ENCODE assay signal across 21 cellular contexts in the genomic region with DNA sequence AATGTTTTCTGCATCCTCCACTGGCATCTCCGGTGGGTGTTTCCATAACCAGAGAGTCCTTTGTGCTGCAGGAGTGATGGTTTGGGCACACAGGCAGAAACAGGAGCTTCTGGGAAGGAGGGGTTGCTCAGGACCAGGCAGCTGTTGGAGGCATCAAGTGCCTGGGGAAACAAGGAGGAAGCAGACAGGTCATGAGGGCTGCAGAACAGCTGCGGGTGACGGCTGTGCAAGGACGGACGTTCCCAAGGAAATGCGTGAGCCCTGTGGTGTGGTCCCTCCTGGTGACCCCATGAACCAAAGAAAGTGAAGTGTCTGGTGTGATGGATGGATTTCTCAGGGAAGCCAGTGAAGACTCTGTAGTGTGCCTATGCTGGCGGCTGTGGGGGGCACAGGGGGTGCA.
DNase-seq lines count a peak whose midpoint lies in the region; ATAC-seq and TF ChIP-seq lines count a peak whose summit lies in the region.
"Had no signal": no experiment of that assay in that cellular context is flagged by ENCODE, and none has a peak within 500 bp of the region (broad histone marks: within the 10 kb centered on the region; RNA-seq: fewer than 3 reads in every experiment).

No MANE protein-coding gene starts in this region.

- H2BK120ac ChIP-seq in mesenchymal stem cell (ENCODE audit: low read depth, low read length), result no peak overlapping the region

- peaks cover 14% of the 10 kb centered on the region for H3K4me1 Mint-ChIP-seq in MCF 10A (ENCODE audit: insufficient read depth, unreplicated experiment)

- H3K9me3 Mint-ChIP-seq in MCF 10A (ENCODE audit: unreplicated experiment), result no peaks in the 10 kb centered on the region

- in situ Hi-C loops in mammary epithelial cell (cut with MboI; ENCODE audit: low sequenced_read_pairs in 2 of 2), result loop anchor here in 1 of 2 donors (25.0 kb wide), 1 partner anchor 131 kb away; no protein-coding TSS in a partner anchor

- no peak overlapping the region for H2AFZ ChIP-seq in mammary epithelial cell (ENCODE audit: low read depth, low read length)
- no peak overlapping the region for H2AFZ ChIP-seq in mesenchymal stem cell (ENCODE audit: low read depth, low read length)

- no peak overlapping the region for H3K14ac ChIP-seq in mesenchymal stem cell (ENCODE audit: low read length in 2 of 2)

- no peak overlapping the region for H3K18ac ChIP-seq in mesenchymal stem cell (ENCODE audit: low read depth in 1 of 2, low read length in 2 of 2)

- H2AK5ac ChIP-seq in mesenchymal stem cell (ENCODE audit: low read length, severe bottlenecking), result no peak overlapping the region

- POLR2A ChIA-PET in MCF 10A (lab: Yijun Ruan, JAX), result no interaction called here

- no peak overlapping the region for H2BK15ac ChIP-seq in mesenchymal stem cell (ENCODE audit: low read depth, poor library complexity, severe bottlenecking)

- H4K8ac ChIP-seq in mesenchymal stem cell (ENCODE audit: low read length), result peak overlapping the region; percentile 19

- DNase-seq in MCF 10A (ENCODE audit: unreplicated experiment), result no peak
- no peak for DNase-seq in mammary epithelial cell
- peak; percentile 31 for DNase-seq in SHP77 treated with DMSO at 0.1 percent for 48 hours (lab: John Stamatoyannopoulos, UW)
- DNase-seq in mesenchymal stem cell, result no peak
- no peak for DNase-seq in sciatic nerve (ENCODE audit: low spot score)
- DNase-seq in T-helper 2 cell, result no peak
- no peak for DNase-seq in NCI-H2029 (lab: John Stamatoyannopoulos, UW)
- DNase-seq: Calu3, DND-41, HCEC 1CT, Kasumi-1, MG63, NCI-H1105 treated with DMSO at 0.1 percent for 48 hours, NCI-H146, NCI-H1930, NCI-H526 treated with DMSO at 0.1 percent for 48 hours had no signal

- no peaks in the 10 kb centered on the region for H3K36me3 ChIP-seq in mammary epithelial cell (ENCODE audit: insufficient read depth, low read length)
- no peaks in the 10 kb centered on the region for H3K36me3 ChIP-seq in mesenchymal stem cell (ENCODE audit: control insufficient read depth in 1 of 2, insufficient read depth in 2 of 2, low read depth in 1 of 2, low read length in 2 of 2)
- H3K36me3 ChIP-seq: MG63 had no signal

- H3K79me1 ChIP-seq in mesenchymal stem cell (replicated peaks; ENCODE audit: low read length, poor library complexity, severe bottlenecking), result no peaks in the 10 kb centered on the region

- dilution Hi-C loops in mammary epithelial cell (cut with HindIII; ENCODE audit: low sequenced_read_pairs), result no loop called here

- TF ChIP-seq CTCF in MCF 10A (IDR thresholded peaks at IDR 0.05; ENCODE audit: unreplicated experiment), result no peak
- no peak for TF ChIP-seq CTCF in mammary epithelial cell (conservative IDR thresholded peaks at IDR 0.05 in 1 of 2, IDR thresholded peaks at IDR 0.05 in 1 of 2; ENCODE audit: extremely low read depth in 1 of 2, insufficient read depth in 1 of 2, low read depth in 1 of 2, low read length in 2 of 2)

- peaks cover 3% of the 10 kb centered on the region for H3K9me3 ChIP-seq in mammary epithelial cell (replicated peaks; ENCODE audit: insufficient read depth, low read length)
- no peaks in the 10 kb centered on the region for H3K9me3 ChIP-seq in mesenchymal stem cell (ENCODE audit: control insufficient read depth, low read length)
- H3K9me3 ChIP-seq: MG63 had no signal

- no peaks in the 10 kb centered on the region for H3K36me3 Mint-ChIP-seq in MCF 10A (ENCODE audit: insufficient read depth, unreplicated experiment)

- H3K4me1 ChIP-seq in mammary epithelial cell (ENCODE audit: insufficient read depth, low read length) (peaks cover 17% of the 10 kb centered on the region), mesenchymal stem cell (ENCODE audit: control insufficient read depth, insufficient read depth, low read depth, low read length) (no peaks in the 10 kb centered on the region)

- no peaks in the 10 kb centered on the region for H4K20me1 ChIP-seq in mammary epithelial cell (ENCODE audit: insufficient read depth, low read length)

- H3K4ac ChIP-seq in mesenchymal stem cell (ENCODE audit: low read depth in 1 of 2, low read length in 2 of 2), result no peak overlapping the region

- no peak overlapping the region for H4K91ac ChIP-seq in mesenchymal stem cell (ENCODE audit: low read length)

- H3K27ac ChIP-seq in mammary epithelial cell (ENCODE audit: insufficient read depth, low read depth, low read length), result no peak overlapping the region
- no peak overlapping the region for H3K27ac ChIP-seq in mesenchymal stem cell (ENCODE audit: low read length, poor library complexity, severe bottlenecking)
- H3K27ac ChIP-seq: RWPE1 had no signal

- H3K27me3 ChIP-seq in mammary epithelial cell (ENCODE audit: insufficient read depth, low read length) (no peaks in the 10 kb centered on the region), mesenchymal stem cell (ENCODE audit: control insufficient read depth in 1 of 2, insufficient read depth in 1 of 2, low read length in 2 of 2) (peaks cover 12% of the 10 kb centered on the region in 2 experiments)
- H3K27me3 ChIP-seq: MG63 had no signal

- ATAC-seq in sciatic nerve (peak; percentile 66), HG03135 (IDR thresholded peaks at IDR 0.05; ENCODE audit: unreplicated experiment) (no peak)
- ATAC-seq: HepG2, Panc1, SK-N-SH treated with all-trans-retinoic acid at 6 μM for 48 hours had no signal

- H3K27ac Mint-ChIP-seq in MCF 10A (ENCODE audit: low read depth, unreplicated experiment), result peak overlapping the region; percentile 31

- H2BK5ac ChIP-seq in mesenchymal stem cell (ENCODE audit: low read depth, low read length, poor library complexity, severe bottlenecking), result no peak overlapping the region

- no peak overlapping the region for H3K23ac ChIP-seq in mesenchymal stem cell (ENCODE audit: low read length in 2 of 2)

- BruUV-seq in MCF 10A (replicated peaks; lab: Mats Ljungman, UMichigan) (no TSS peak), mammary epithelial cell (replicated peaks; lab: Mats Ljungman, UMichigan) (no TSS peak)

- no peak overlapping the region for H3K4me3 ChIP-seq in mammary epithelial cell (replicated peaks in 1 of 3; ENCODE audit: insufficient read depth in 1 of 3, low read depth in 2 of 3, low read length in 3 of 3)
- H3K4me3 ChIP-seq in mesenchymal stem cell (ENCODE audit: insufficient read depth in 1 of 2, low read depth in 1 of 2, low read length in 2 of 2), result no peak overlapping the region
- H3K4me3 ChIP-seq: MG63 had no signal

- no peak overlapping the region for H3K9ac ChIP-seq in mammary epithelial cell (ENCODE audit: insufficient read depth, low read length)
- no peak overlapping the region for H3K9ac ChIP-seq in mesenchymal stem cell (ENCODE audit: low read length)

- H3K4me3 Mint-ChIP-seq in MCF 10A (ENCODE audit: unreplicated experiment), result no peak overlapping the region

- no peaks in the 10 kb centered on the region for H3K79me2 ChIP-seq in mammary epithelial cell (ENCODE audit: insufficient read depth, low read length)

- CTCF ChIA-PET in MCF 10A (lab: Yijun Ruan, JAX) (interaction anchor here (0.7 kb wide), 1 partner anchor 106 kb away, joined by 3 read pairs; no protein-coding TSS in a partner anchor), mammary epithelial cell (lab: Charles Lee; ENCODE audit: low non-redundant PET) (no interaction called here)

- 92% methylated on average over 7 of the region's 7 CpGs for WGBS in mammary epithelial cell (ENCODE audit: low coverage, missing lambda C conversion rate)
- WGBS in mesenchymal stem cell, result 75% methylated on average over 7 of the region's 7 CpGs

- H3K4me2 ChIP-seq in mammary epithelial cell (ENCODE audit: insufficient read depth, low read depth, low read length) (no peak overlapping the region), mesenchymal stem cell (ENCODE audit: low read length, poor library complexity, severe bottlenecking) (no peak overlapping the region)

- H2BK12ac ChIP-seq in mesenchymal stem cell (ENCODE audit: low read length in 2 of 2), result no peak overlapping the region

- intact Hi-C loops in MCF 10A (cut with micrococcal nuclease), result no loop called here
- intact Hi-C loops in mammary epithelial cell (cut with micrococcal nuclease), result no loop called here
- intact Hi-C loops in sciatic nerve (cut with DNase I), result no loop called here

- H3K27me3 Mint-ChIP-seq in MCF 10A (ENCODE audit: insufficient read depth, unreplicated experiment), result no peaks in the 10 kb centered on the region
